Comparison of ENCODE assay signal across 8 cellular contexts in genomic region chr11:69642913-69643632, GRCh38. TPM values are rescaled to one million over a fixed set of nuclear protein-coding genes. Genes with fewer than 3 reads are reported as not detected.
DNase-seq lines count a peak whose midpoint lies in the region; ATAC-seq and TF ChIP-seq lines count a peak whose summit lies in the region.

No MANE protein-coding gene starts in this region.

- peak; percentile 94 for TF ChIP-seq CTCF in nephron progenitor cell (IDR thresholded peaks at IDR 0.05)

- ATAC-seq in activated T-helper 17 cell treated with anti-CD3 and anti-CD28 coated beads, Interleukin-2, amount 50 U/mL, for 72 hours (replicated peaks), result peak; percentile 88

- no peaks in the 10 kb centered on the region for H3K36me3 Mint-ChIP-seq in activated T-helper 17 cell treated with anti-CD3 and anti-CD28 coated beads, Interleukin-2, amount 50 U/mL, for 72 hours (ENCODE audit: low read depth)
- peaks cover 4% of the 10 kb centered on the region for H3K36me3 Mint-ChIP-seq in nephron progenitor cell (ENCODE audit: low read depth)

- no peaks in the 10 kb centered on the region for H3K9me3 Mint-ChIP-seq in activated T-helper 17 cell treated with anti-CD3 and anti-CD28 coated beads, Interleukin-2, amount 50 U/mL, for 72 hours
- no peaks in the 10 kb centered on the region for H3K9me3 Mint-ChIP-seq in nephron progenitor cell

- H3K27me3 Mint-ChIP-seq in activated T-helper 17 cell treated with anti-CD3 and anti-CD28 coated beads, Interleukin-2, amount 50 U/mL, for 72 hours, result peaks cover 18% of the 10 kb centered on the region
- H3K27me3 Mint-ChIP-seq in nephron progenitor cell (ENCODE audit: low read depth, poor library complexity), result peaks cover 3% of the 10 kb centered on the region

- H3K4me3 Mint-ChIP-seq in activated T-helper 17 cell treated with anti-CD3 and anti-CD28 coated beads, Interleukin-2, amount 50 U/mL, for 72 hours, result peak overlapping the region; percentile 44
- peak overlapping the region; percentile 80 for H3K4me3 Mint-ChIP-seq in nephron progenitor cell

- peaks cover 5% of the 10 kb centered on the region for H3K4me1 Mint-ChIP-seq in activated T-helper 17 cell treated with anti-CD3 and anti-CD28 coated beads, Interleukin-2, amount 50 U/mL, for 72 hours
- H3K4me1 Mint-ChIP-seq in nephron progenitor cell, result peaks cover 38% of the 10 kb centered on the region

- no peak overlapping the region for H3K27ac Mint-ChIP-seq in activated T-helper 17 cell treated with anti-CD3 and anti-CD28 coated beads, Interleukin-2, amount 50 U/mL, for 72 hours
- no peak overlapping the region for H3K27ac Mint-ChIP-seq in nephron progenitor cell

- DNase-seq in NCI-H1417 (lab: John Stamatoyannopoulos, UW) (peak; percentile 30 to 82 (median 77)), NCI-H1417 treated with DMSO at 0.1 percent for 48 hours (lab: John Stamatoyannopoulos, UW) (no peak), HT-29 (ENCODE audit: low spot score) (peak; percentile 90), RPMI7951 (ENCODE audit: low read depth) (peak; percentile 77), fibroblast of the conjunctiva (ENCODE audit: low read depth) (peak; percentile 54), nephron progenitor cell (peak; percentile 88)
- peak; percentile 67 for DNase-seq in stimulated activated naive CD4-positive, alpha-beta T cell treated with Interleukin-2 at 50 U/mL for 16 hours (lab: John Stamatoyannopoulos, UW)

RNA-seq across cellular contexts. Expression of gene CCND1, which starts 2.1 kb away (rescaled TPM):
- 134 and 151 TPM in 2 replicates for total RNA-seq in HT-29 (2014; rRNA removed; shearing (Covaris generic))
- 173 and 194 TPM in 2 replicates for total RNA-seq in RPMI7951 (2014; rRNA removed; shearing (Covaris generic))
- total RNA-seq in activated T-helper 17 cell treated with anti-CD3 and anti-CD28 coated beads, Interleukin-2, amount 50 U/mL, for 72 hours, result 1 to 10 TPM in 1 of 2 donors, under 1 TPM in 1; 0.82 to 3.7 TPM

RNA-seq across cellular contexts. Expression of gene LTO1, which starts 32.1 kb away (rescaled TPM):
- total RNA-seq in HT-29 (2014; rRNA removed; shearing (Covaris generic)), result 31.7 and 40.1 TPM in 2 replicates
- 17.4 and 21.4 TPM in 2 replicates for total RNA-seq in RPMI7951 (2014; rRNA removed; shearing (Covaris generic))
- 10 to 100 TPM; 20.4 to 25.6 TPM for total RNA-seq in activated T-helper 17 cell treated with anti-CD3 and anti-CD28 coated beads, Interleukin-2, amount 50 U/mL, for 72 hours

Comparison
In these comparisons a context has a peak if more than half of its experiments do, and no peak if none do; other contexts are left out.
1. RNA of gene CCND1, which starts 2.1 kb away (total RNA-seq): 173 to 194 TPM in RPMI7951 and 134 to 151 TPM in HT-29; 0.82 to 3.7 TPM in activated T-helper 17 cell treated with anti-CD3 and anti-CD28 coated beads, Interleukin-2, amount 50 U/mL, for 72 hours; every median in the first group is over 10 times any median in the second.